In genomic region chr11:124394408-124394807, GRCh38 we compare ENCODE assay signal across 22 cellular contexts. TPM values are rescaled to one million over a fixed set of nuclear protein-coding genes. Genes with fewer than 3 reads are reported as not detected.
A peak's percentile ranks its signal among the peaks of the same experiment; 100 is the strongest.
DNase-seq lines count a peak whose midpoint lies in the region; ATAC-seq, FAIRE-seq and TF ChIP-seq lines count a peak whose summit lies in the region.
"Had no signal": no experiment of that assay in that cellular context is flagged by ENCODE, and none has a peak within 500 bp of the region (broad histone marks: within the 10 kb centered on the region; RNA-seq: fewer than 3 reads in every experiment).

No MANE protein-coding gene starts in this region.

- H3K9me1 ChIP-seq in K562 (ENCODE audit: control insufficient read depth, insufficient read depth, low read length), result no peaks in the 10 kb centered on the region

- no peaks in the 10 kb centered on the region for H3K27me3 ChIP-seq in K562 (ENCODE audit: control insufficient read depth in 2 of 2, insufficient read depth in 2 of 2, low read length in 2 of 2)
- no peaks in the 10 kb centered on the region for H3K27me3 ChIP-seq in foreskin keratinocyte
- no peaks in the 10 kb centered on the region for H3K27me3 ChIP-seq in prostate gland (replicated peaks; ENCODE audit: insufficient read depth)
- H3K27me3 ChIP-seq: SJSA1, upper lobe of left lung had no signal

- H3K4me3 ChIP-seq in K562 (no peak overlapping the region), prostate gland (no peak overlapping the region)
- H3K4me3 ChIP-seq: PC-9, SJSA1, skin epidermis, upper lobe of left lung had no signal

- H3K27ac ChIP-seq in K562 (ENCODE audit: extremely low read depth, low read depth, low read length), result no peak overlapping the region
- H3K27ac ChIP-seq in foreskin keratinocyte, result no peak overlapping the region
- H3K27ac ChIP-seq in prostate gland, result no peak overlapping the region
- H3K27ac ChIP-seq: PC-9, SJSA1, skin epidermis, upper lobe of left lung had no signal

- FAIRE-seq in K562 (lab: Jason Lieb, UNC), result no peak

- no peak overlapping the region for H2AFZ ChIP-seq in K562 (ENCODE audit: low read depth, low read length)
- H2AFZ ChIP-seq: PC-9 had no signal

- H3K4me2 ChIP-seq in K562 (ENCODE audit: insufficient read depth, low read length), result no peak overlapping the region
- H3K4me2 ChIP-seq: PC-9 had no signal

- H3K4me1 ChIP-seq in K562 (replicated peaks in 1 of 2; ENCODE audit: control insufficient read depth in 2 of 2, insufficient read depth in 2 of 2, low read length in 2 of 2), result peaks cover 0 to 5% of the 10 kb centered on the region in 2 experiments; a peak in 1 of 5 replicates
- no peaks in the 10 kb centered on the region for H3K4me1 ChIP-seq in foreskin keratinocyte
- H3K4me1 ChIP-seq in prostate gland (replicated peaks), result no peaks in the 10 kb centered on the region
- H3K4me1 ChIP-seq: SJSA1, upper lobe of left lung had no signal

- TF ChIP-seq POLR2A in K562 (conservative IDR thresholded peaks at IDR 0.05) (no peak), prostate gland (IDR thresholded peaks at IDR 0.05) (no peak)

- no peak overlapping the region for H3K9ac ChIP-seq in K562 (ENCODE audit: insufficient read depth in 1 of 2, low read depth in 2 of 2, low read length in 2 of 2)

- intact Hi-C loops in K562 (cut with micrococcal nuclease), result no loop called here
- intact Hi-C loops in prostate gland (cut with DNase I), result no loop called here

- ATAC-seq in K562, result peak; percentile 91
- peak; percentile 52 for ATAC-seq in foreskin keratinocyte
- ATAC-seq: natural killer cell; stimulated activated naive CD8-positive, alpha-beta T cell treated with anti-CD3 and anti-CD28 coated beads, Interleukin-15, amount 100 ng/mL, for 72 hours had no signal

- no peak for TF ChIP-seq EP300 in K562 (IDR thresholded peaks at IDR 0.05; ENCODE audit: low read length)

- WGBS in K562 (ENCODE audit: insufficient coverage, low coverage, missing lambda C conversion rate), result 56% methylated on average over 3 of the region's 3 CpGs
- 83% methylated on average over 3 of the region's 3 CpGs for WGBS in prostate gland

- POLR2A ChIA-PET in K562 (lab: Yijun Ruan, JAX), result no interaction called here

- TF ChIP-seq RAD21 in K562 (CRISPR knock-in tag; conservative IDR thresholded peaks at IDR 0.05 in 1 of 2, IDR thresholded peaks at IDR 0.05 in 1 of 2), result no peak

- H3K9me3 ChIP-seq in K562 (replicated peaks; ENCODE audit: control insufficient read depth, insufficient read depth, low read depth, low read length) (no peaks in the 10 kb centered on the region), prostate gland (no peaks in the 10 kb centered on the region)
- H3K9me3 ChIP-seq: SJSA1, upper lobe of left lung had no signal

- H3K79me2 ChIP-seq in K562 (ENCODE audit: control insufficient read depth, insufficient read depth, low read length), result no peaks in the 10 kb centered on the region

- no TSS peak for BruUV-seq in K562 (replicated peaks; lab: Mats Ljungman, UMichigan)

- H3K36me3 ChIP-seq in K562 (ENCODE audit: control insufficient read depth, insufficient read depth, low read length), result no peaks in the 10 kb centered on the region
- no peaks in the 10 kb centered on the region for H3K36me3 ChIP-seq in prostate gland
- H3K36me3 ChIP-seq: SJSA1, upper lobe of left lung had no signal

- CTCF ChIA-PET in K562 (lab: Yijun Ruan, JAX; ENCODE audit: low intra/inter-chr PET ratio), result no interaction called here

- in situ Hi-C loops in K562 (cut with MboI), result no loop called here

- H4K20me1 ChIP-seq in K562 (replicated peaks; ENCODE audit: control insufficient read depth, insufficient read depth, low read length), result no peaks in the 10 kb centered on the region

- TF ChIP-seq CTCF in K562 (IDR thresholded peaks at IDR 0.05 in 2 of 3, conservative IDR thresholded peaks at IDR 0.05 in 1 of 3; ENCODE audit: insufficient read depth in 2 of 3, low read depth in 1 of 3, low read length in 3 of 3) (no peak), foreskin keratinocyte (conservative IDR thresholded peaks at IDR 0.05) (no peak), prostate gland (IDR thresholded peaks at IDR 0.05) (no peak)

- DNase-seq in HCEC 1CT (peak; percentile 31), OCI-M1 (lab: John Stamatoyannopoulos, UW) (peak; percentile 84), K562 (ENCODE audit: extremely low read depth in 1 of 4, low spot score in 3 of 4) (peak in 2 of 4 experiments; percentile 22 to 64), foreskin keratinocyte (no peak), NCI-H524 treated with DMSO at 0.1 percent for 48 hours (lab: John Stamatoyannopoulos, UW) (no peak), prostate gland (ENCODE audit: low spot score) (no peak), LoVo (ENCODE audit: low spot score) (no peak)
- DNase-seq in central memory CD4-positive, alpha-beta T cell, result no peak
- DNase-seq: activated CD4-positive, alpha-beta T cell treated with anti-CD3 and anti-CD28 coated beads for 1 hour; activated effector memory CD4-positive, alpha-beta T cell treated with anti-CD3 and anti-CD28 coated beads, Interleukin-2, amount 50 U/mL, for 16 hours; CD8-positive, alpha-beta memory T cell; effector CD8-positive, alpha-beta T cell; KG1; natural killer cell; NCI-H1436; PC-9; stimulated activated naive CD8-positive, alpha-beta T cell treated with anti-CD3 and anti-CD28 coated beads, Interleukin-15, amount 100 ng/mL, for 72 hours; upper lobe of left lung had no signal

RNA-seq across cellular contexts. Expression of gene OR8B3, which starts 4.4 kb away (rescaled TPM):
- not detected in 2 replicates for total RNA-seq in K562 (2011; cell fraction: chromatin; rRNA removed; ENCODE audit: low replicate concordance)
- total RNA-seq in K562 (2011; cell fraction: nucleolus; rRNA removed), result not detected in 2 replicates
- total RNA-seq in K562 (2011; cell fraction: nucleoplasm; rRNA removed), result not detected in 2 replicates
- total RNA-seq in K562 (2014; rRNA removed), result not detected in 2 replicates
- total RNA-seq in K562 (2014; rRNA removed; fragmentation: Illumina TruSeq; extraction: Trizol), result not detected in 2 replicates
- total RNA-seq in K562 (2015; rRNA removed; fragmentation: Illumina TruSeq; extraction: Trizol), result not detected in 2 replicates
- not detected in 2 replicates for total RNA-seq in K562 (2021)
- polyA plus RNA-seq in K562 (2011; rRNA removed), result not detected in 2 replicates
- not detected in 2 replicates for polyA plus RNA-seq in K562 (2011; cell fraction: cytosol; rRNA removed)
- polyA plus RNA-seq in K562 (2011; cell fraction: nucleus; rRNA removed), result not detected in 2 replicates
- 0.07 TPM in 1 of 2 replicates, not detected in the other for polyA plus RNA-seq in K562 (2012)
- not detected in 2 replicates for polyA plus RNA-seq in K562 (2014; fragmentation: Illumina TruSeq; extraction: Trizol)
- polyA plus RNA-seq in K562 (2014; fragmentation: Nextera tagmentation; extraction: Ambion mirVana), result under 1 TPM in 1 of 2 experiments, not detected in 1; 0.13 TPM
- not detected in 2 replicates for polyA plus RNA-seq in K562 (2014; rRNA removed)
- polyA minus RNA-seq in K562 (2011; rRNA and poly(A)+ RNA removed), result not detected in 2 replicates
- not detected in 2 replicates for polyA minus RNA-seq in K562 (2011; cell fraction: cytosol; rRNA and poly(A)+ RNA removed)
- polyA minus RNA-seq in K562 (2011; cell fraction: nucleus; rRNA and poly(A)+ RNA removed), result not detected in 2 replicates
- not detected in 2 replicates for total RNA-seq in foreskin keratinocyte
- not detected in 2 replicates for polyA plus RNA-seq in foreskin keratinocyte
- total RNA-seq in prostate gland, result not detected
- total RNA-seq: CD8-positive, alpha-beta memory T cell; kidney epithelial cell; natural killer cell; PC-9; SJSA1; upper lobe of left lung had no signal
- polyA plus RNA-seq: adipose tissue; CD8-positive, alpha-beta memory T cell had no signal

RNA-seq across cellular contexts. Expression of gene OR8B2, which starts 10.1 kb away (rescaled TPM):
- not detected in 2 replicates for total RNA-seq in K562 (2011; cell fraction: chromatin; rRNA removed; ENCODE audit: low replicate concordance)
- total RNA-seq in K562 (2011; cell fraction: nucleolus; rRNA removed), result not detected in 2 replicates
- total RNA-seq in K562 (2011; cell fraction: nucleoplasm; rRNA removed), result not detected in 2 replicates
- total RNA-seq in K562 (2014; rRNA removed) (not detected in 2 replicates), K562 (2014; rRNA removed; fragmentation: Illumina TruSeq; extraction: Trizol) (not detected in 2 replicates), K562 (2015; rRNA removed; fragmentation: Illumina TruSeq; extraction: Trizol) (not detected in 2 replicates), K562 (2021) (not detected in 2 replicates), foreskin keratinocyte (not detected in 2 replicates), prostate gland (not detected)
- polyA plus RNA-seq in K562 (2011; rRNA removed) (not detected in 2 replicates), K562 (2014; fragmentation: Illumina TruSeq; extraction: Trizol) (not detected in 2 replicates), K562 (2014; fragmentation: Nextera tagmentation; extraction: Ambion mirVana) (under 1 TPM in 1 of 2 experiments, not detected in 1; 0.56 TPM), K562 (2014; rRNA removed) (not detected in 2 replicates), foreskin keratinocyte (not detected in 2 replicates)
- not detected in 2 replicates for polyA plus RNA-seq in K562 (2011; cell fraction: cytosol; rRNA removed)
- not detected in 2 replicates for polyA plus RNA-seq in K562 (2011; cell fraction: nucleus; rRNA removed)
- polyA plus RNA-seq in K562 (2012), result 0.14 TPM in 1 of 2 replicates, not detected in the other
- polyA minus RNA-seq in K562 (2011; rRNA and poly(A)+ RNA removed), result not detected in 2 replicates
- not detected in 2 replicates for polyA minus RNA-seq in K562 (2011; cell fraction: cytosol; rRNA and poly(A)+ RNA removed)
- polyA minus RNA-seq in K562 (2011; cell fraction: nucleus; rRNA and poly(A)+ RNA removed), result not detected in 2 replicates
- total RNA-seq: CD8-positive, alpha-beta memory T cell; kidney epithelial cell; natural killer cell; PC-9; SJSA1; upper lobe of left lung had no signal
- polyA plus RNA-seq: adipose tissue; CD8-positive, alpha-beta memory T cell had no signal

RNA-seq across cellular contexts. Expression of gene OR8B4, which starts 30.3 kb away (rescaled TPM):
- not detected in 2 replicates for total RNA-seq in K562 (2011; cell fraction: chromatin; rRNA removed; ENCODE audit: low replicate concordance)
- not detected in 2 replicates for total RNA-seq in K562 (2011; cell fraction: nucleolus; rRNA removed)
- total RNA-seq in K562 (2011; cell fraction: nucleoplasm; rRNA removed), result not detected in 2 replicates
- not detected in 2 replicates for total RNA-seq in K562 (2014; rRNA removed)
- not detected in 2 replicates for total RNA-seq in K562 (2014; rRNA removed; fragmentation: Illumina TruSeq; extraction: Trizol)
- not detected in 2 replicates for total RNA-seq in K562 (2015; rRNA removed; fragmentation: Illumina TruSeq; extraction: Trizol)
- total RNA-seq in K562 (2021), result not detected in 2 replicates
- polyA plus RNA-seq in K562 (2011; rRNA removed), result not detected in 2 replicates
- not detected in 2 replicates for polyA plus RNA-seq in K562 (2011; cell fraction: cytosol; rRNA removed)
- not detected in 2 replicates for polyA plus RNA-seq in K562 (2011; cell fraction: nucleus; rRNA removed)
- 0.10 TPM in 1 of 2 replicates, not detected in the other for polyA plus RNA-seq in K562 (2012)
- polyA plus RNA-seq in K562 (2014; fragmentation: Illumina TruSeq; extraction: Trizol), result not detected in 2 replicates
- polyA plus RNA-seq in K562 (2014; fragmentation: Nextera tagmentation; extraction: Ambion mirVana), result not detected
- not detected in 2 replicates for polyA plus RNA-seq in K562 (2014; rRNA removed)
- polyA minus RNA-seq in K562 (2011; rRNA and poly(A)+ RNA removed), result not detected in 2 replicates
- polyA minus RNA-seq in K562 (2011; cell fraction: cytosol; rRNA and poly(A)+ RNA removed), result not detected in 2 replicates
- polyA minus RNA-seq in K562 (2011; cell fraction: nucleus; rRNA and poly(A)+ RNA removed), result not detected in 2 replicates
- total RNA-seq in foreskin keratinocyte, result not detected in 2 replicates
- polyA plus RNA-seq in foreskin keratinocyte, result not detected in 2 replicates
- total RNA-seq in prostate gland, result not detected
- total RNA-seq: CD8-positive, alpha-beta memory T cell; kidney epithelial cell; natural killer cell; PC-9; SJSA1; upper lobe of left lung had no signal
- polyA plus RNA-seq: adipose tissue; CD8-positive, alpha-beta memory T cell had no signal

RNA-seq across cellular contexts. Expression of gene OR8B8, which starts 51.1 kb away (rescaled TPM):
- total RNA-seq in K562 (2011; cell fraction: chromatin; rRNA removed; ENCODE audit: low replicate concordance), result 0.11 TPM in 1 of 2 replicates, not detected in the other
- not detected in 2 replicates for total RNA-seq in K562 (2011; cell fraction: nucleolus; rRNA removed)
- not detected in 2 replicates for total RNA-seq in K562 (2011; cell fraction: nucleoplasm; rRNA removed)
- total RNA-seq in K562 (2014; rRNA removed) (not detected in 2 replicates), K562 (2014; rRNA removed; fragmentation: Illumina TruSeq; extraction: Trizol) (not detected in 2 replicates), K562 (2015; rRNA removed; fragmentation: Illumina TruSeq; extraction: Trizol) (not detected in 2 replicates), K562 (2021) (not detected in 2 replicates), foreskin keratinocyte (not detected in 2 replicates), prostate gland (not detected)
- polyA plus RNA-seq in K562 (2011; rRNA removed) (not detected in 2 replicates), K562 (2014; fragmentation: Illumina TruSeq; extraction: Trizol) (not detected in 2 replicates), K562 (2014; fragmentation: Nextera tagmentation; extraction: Ambion mirVana) (under 1 TPM in 1 of 2 experiments, not detected in 1; 0.18 TPM), K562 (2014; rRNA removed) (not detected in 2 replicates), foreskin keratinocyte (not detected in 2 replicates)
- polyA plus RNA-seq in K562 (2011; cell fraction: cytosol; rRNA removed), result not detected in 2 replicates
- polyA plus RNA-seq in K562 (2011; cell fraction: nucleus; rRNA removed), result not detected in 2 replicates
- polyA plus RNA-seq in K562 (2012), result 0.09 TPM in 1 of 2 replicates, not detected in the other
- not detected in 2 replicates for polyA minus RNA-seq in K562 (2011; rRNA and poly(A)+ RNA removed)
- polyA minus RNA-seq in K562 (2011; cell fraction: cytosol; rRNA and poly(A)+ RNA removed), result not detected in 2 replicates
- polyA minus RNA-seq in K562 (2011; cell fraction: nucleus; rRNA and poly(A)+ RNA removed), result not detected in 2 replicates
- total RNA-seq: CD8-positive, alpha-beta memory T cell; kidney epithelial cell; natural killer cell; PC-9; SJSA1; upper lobe of left lung had no signal
- polyA plus RNA-seq: adipose tissue; CD8-positive, alpha-beta memory T cell had no signal

Comparison
In these comparisons a context has a peak if more than half of its experiments do, and no peak if none do; other contexts are left out.
1. DNase-seq: peak in HCEC 1CT (single experiment) and OCI-M1 (single experiment); none in foreskin keratinocyte (0 of 2), central memory CD4-positive, alpha-beta T cell (single experiment), NCI-H524 treated with DMSO at 0.1 percent for 48 hours (single experiment), prostate gland (single experiment) and LoVo (single experiment).